In the genomic region with DNA sequence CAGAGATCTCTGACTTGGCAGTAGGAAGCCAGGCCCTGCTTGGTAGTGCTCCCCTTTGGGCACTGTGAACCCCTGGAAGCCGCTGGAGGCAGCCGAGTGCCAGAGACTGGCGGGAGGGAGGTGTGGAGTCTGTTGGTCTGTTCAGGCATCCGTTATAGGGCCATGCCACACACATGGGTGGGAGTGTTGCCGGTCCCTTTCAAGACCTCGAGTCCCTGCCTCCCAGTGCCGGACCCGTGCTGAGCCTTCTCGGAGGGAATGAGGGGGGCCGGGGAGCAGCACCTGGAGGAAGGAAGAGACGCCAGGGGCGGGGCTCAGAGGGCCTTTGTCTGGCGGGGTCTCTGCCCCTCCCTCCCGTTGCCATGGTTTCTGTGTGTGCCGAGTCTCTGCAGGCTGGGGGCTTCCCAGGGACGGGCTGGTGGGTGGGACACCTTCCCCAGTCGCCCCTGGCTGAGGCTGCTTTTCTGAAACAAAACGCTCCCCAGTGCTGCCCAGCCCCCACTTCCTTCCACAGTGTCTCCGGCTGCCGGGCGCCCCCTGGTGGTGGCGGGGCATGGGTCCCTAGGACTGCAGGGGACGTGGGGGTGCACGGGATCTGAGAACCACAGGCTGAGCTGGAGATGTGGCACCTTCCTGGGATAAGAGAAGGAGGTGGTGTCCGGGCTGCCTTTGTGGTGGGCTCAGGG, we compare ENCODE assay signal across 8 cellular contexts. TPM values are rescaled to one million over a fixed set of nuclear protein-coding genes. Genes with fewer than 3 reads are reported as not detected.
DNase-seq lines count a peak whose midpoint lies in the region; ATAC-seq and TF ChIP-seq lines count a peak whose summit lies in the region.

No MANE protein-coding gene starts in this region.

- DNase-seq in AG04450 (ENCODE audit: low read depth, low spot score) (no peak), NCI-H748 treated with DMSO at 0.1 percent for 48 hours (lab: John Stamatoyannopoulos, UW) (peak; percentile 34), memory B cell (ENCODE audit: low spot score in 2 of 2) (peak; percentile 93 to 99)
- DNase-seq in activated CD8-positive, alpha-beta T cell treated with anti-CD3 and anti-CD28 coated beads, Interleukin-2, amount 10 ng/mL, durations not matched to agents 7 days and 5 days, result peak; percentile 96
- DNase-seq in effector CD4-positive, alpha-beta T cell, result peak; percentile 98
- peak; percentile 84 to 96 (median 92) for DNase-seq in stimulated activated CD4-positive, alpha-beta T cell treated with anti-CD3 and anti-CD28 coated beads, TNF-alpha, amount 100 ng/mL, for 48 hours (ENCODE audit: low read depth in 3 of 3)

- CTCF ChIA-PET in AG04450 (lab: Charles Lee), result interaction anchor here (0.6 to 1.9 kb wide), 28 partner anchors 8 to 1949 kb away, joined by 3 to 45 read pairs (median 5); a partner anchor contains a TSS
- CTCF ChIA-PET in activated CD8-positive, alpha-beta T cell treated with anti-CD3 and anti-CD28 coated beads, Interleukin-2, amount 10 ng/mL, durations not matched to agents 7 days and 5 days (lab: Charles Lee), result interaction anchor here (0.6 to 5.0 kb wide), 41 partner anchors 8 to 388 kb away, joined by 3 to 180 read pairs (median 6); a partner anchor contains a TSS

- POLR2A ChIA-PET in AG04450 (lab: Yijun Ruan, JAX), result interaction anchor here (0.8 to 2.8 kb wide), 6 partner anchors 10 to 91 kb away, joined by 3 to 24 read pairs (median 4); a partner anchor contains a TSS
- POLR2A ChIA-PET in activated CD8-positive, alpha-beta T cell treated with anti-CD3 and anti-CD28 coated beads, Interleukin-2, amount 10 ng/mL, durations not matched to agents 7 days and 5 days (lab: Charles Lee), result interaction anchor here (0.7 to 2.7 kb wide), 5 partner anchors 9 to 82 kb away, joined by 3 to 24 read pairs (median 5); a partner anchor contains a TSS

- H3K9me3 Mint-ChIP-seq in activated CD8-positive, alpha-beta T cell treated with anti-CD3 and anti-CD28 coated beads, Interleukin-2, amount 10 ng/mL, durations not matched to agents 7 days and 5 days (ENCODE audit: insufficient read depth), result no peaks in the 10 kb centered on the region
- no peaks in the 10 kb centered on the region for H3K9me3 Mint-ChIP-seq in memory B cell

- ATAC-seq in GM18858 (IDR thresholded peaks at IDR 0.05; ENCODE audit: unreplicated experiment) (peak; percentile 37), HG03135 (IDR thresholded peaks at IDR 0.05; ENCODE audit: unreplicated experiment) (peak; percentile 63), memory B cell (ENCODE audit: low read depth) (peak; percentile 70)
- ATAC-seq in activated CD8-positive, alpha-beta T cell treated with anti-CD3 and anti-CD28 coated beads, Interleukin-2, amount 10 ng/mL, durations not matched to agents 7 days and 5 days, result peak; percentile 83

- H3K4me3 Mint-ChIP-seq in activated CD8-positive, alpha-beta T cell treated with anti-CD3 and anti-CD28 coated beads, Interleukin-2, amount 10 ng/mL, durations not matched to agents 7 days and 5 days, result peak overlapping the region; percentile 76
- H3K4me3 Mint-ChIP-seq in memory B cell, result peak overlapping the region; percentile 64

- H3K9me3 ChIP-seq in AG04450 (ENCODE audit: control insufficient read depth, insufficient read depth, low read length), result no peaks in the 10 kb centered on the region; the same call in 1 of the 2 replicates

- H3K27me3 ChIP-seq in AG04450 (ENCODE audit: control insufficient read depth, insufficient read depth, low read length), result no peaks in the 10 kb centered on the region

- TF ChIP-seq CTCF in AG04450 (IDR thresholded peaks at IDR 0.05; ENCODE audit: low read depth, low read length), result peak; percentile 97

- peak overlapping the region; percentile 49 for H3K4me3 ChIP-seq in AG04450 (ENCODE audit: low read depth, low read length)

- H3K36me3 Mint-ChIP-seq in activated CD8-positive, alpha-beta T cell treated with anti-CD3 and anti-CD28 coated beads, Interleukin-2, amount 10 ng/mL, durations not matched to agents 7 days and 5 days (ENCODE audit: low read depth), result peaks cover 41% of the 10 kb centered on the region
- H3K36me3 Mint-ChIP-seq in memory B cell, result peaks cover 6% of the 10 kb centered on the region

- H3K4me1 Mint-ChIP-seq in activated CD8-positive, alpha-beta T cell treated with anti-CD3 and anti-CD28 coated beads, Interleukin-2, amount 10 ng/mL, durations not matched to agents 7 days and 5 days (ENCODE audit: low read depth), result peaks cover 74% of the 10 kb centered on the region
- H3K4me1 Mint-ChIP-seq in memory B cell, result peaks cover 54% of the 10 kb centered on the region

- peak overlapping the region; percentile 91 for H3K27ac ChIP-seq in AG04450 (ENCODE audit: low read depth, low read length)

- H3K27ac Mint-ChIP-seq in activated CD8-positive, alpha-beta T cell treated with anti-CD3 and anti-CD28 coated beads, Interleukin-2, amount 10 ng/mL, durations not matched to agents 7 days and 5 days, result peak overlapping the region; percentile 91
- peak overlapping the region; percentile 61 for H3K27ac Mint-ChIP-seq in memory B cell

- H3K27me3 Mint-ChIP-seq in activated CD8-positive, alpha-beta T cell treated with anti-CD3 and anti-CD28 coated beads, Interleukin-2, amount 10 ng/mL, durations not matched to agents 7 days and 5 days (ENCODE audit: low read depth), result no peaks in the 10 kb centered on the region
- no peaks in the 10 kb centered on the region for H3K27me3 Mint-ChIP-seq in memory B cell

RNA-seq across cellular contexts. Expression of a gene that starts 10.0 kb away (rescaled TPM):
- 603 and 661 TPM in 2 replicates for polyA plus RNA-seq in AG04450 (2011; rRNA removed)
- 528 and 617 TPM in 2 replicates for polyA minus RNA-seq in AG04450 (2011; rRNA and poly(A)+ RNA removed)
- total RNA-seq in activated CD8-positive, alpha-beta T cell treated with anti-CD3 and anti-CD28 coated beads, Interleukin-2, amount 10 ng/mL, durations not matched to agents 7 days and 5 days, result 100 to 1,000 TPM; 515 to 531 TPM

RNA-seq across cellular contexts. Expression of a gene that starts 23.0 kb away (rescaled TPM):
- 22.0 and 24.7 TPM in 2 replicates for polyA plus RNA-seq in AG04450 (2011; rRNA removed)
- 9.9 and 14.3 TPM in 2 replicates for polyA minus RNA-seq in AG04450 (2011; rRNA and poly(A)+ RNA removed)
- under 1 TPM; 0.52 to 0.84 TPM for total RNA-seq in activated CD8-positive, alpha-beta T cell treated with anti-CD3 and anti-CD28 coated beads, Interleukin-2, amount 10 ng/mL, durations not matched to agents 7 days and 5 days

RNA-seq across cellular contexts. Expression of a gene that starts 32.9 kb away (rescaled TPM):
- not detected in 2 replicates for polyA plus RNA-seq in AG04450 (2011; rRNA removed)
- not detected in 2 replicates for polyA minus RNA-seq in AG04450 (2011; rRNA and poly(A)+ RNA removed)
- total RNA-seq in activated CD8-positive, alpha-beta T cell treated with anti-CD3 and anti-CD28 coated beads, Interleukin-2, amount 10 ng/mL, durations not matched to agents 7 days and 5 days, result not detected

RNA-seq across cellular contexts. Expression of a gene that starts 40.9 kb away (rescaled TPM):
- polyA plus RNA-seq in AG04450 (2011; rRNA removed), result 0.06 and 0.11 TPM in 2 replicates
- not detected in 2 replicates for polyA minus RNA-seq in AG04450 (2011; rRNA and poly(A)+ RNA removed)
- total RNA-seq in activated CD8-positive, alpha-beta T cell treated with anti-CD3 and anti-CD28 coated beads, Interleukin-2, amount 10 ng/mL, durations not matched to agents 7 days and 5 days, result not detected

RNA-seq across cellular contexts. Expression of a gene that starts 46.3 kb away (rescaled TPM):
- 19.3 and 20.6 TPM in 2 replicates for polyA plus RNA-seq in AG04450 (2011; rRNA removed)
- polyA minus RNA-seq in AG04450 (2011; rRNA and poly(A)+ RNA removed), result 12.0 and 12.7 TPM in 2 replicates
- total RNA-seq in activated CD8-positive, alpha-beta T cell treated with anti-CD3 and anti-CD28 coated beads, Interleukin-2, amount 10 ng/mL, durations not matched to agents 7 days and 5 days, result 10 to 100 TPM; 81.3 to 85.1 TPM
